In genomic region chr6:136843210-136843609, GRCh38 we compare ENCODE assay signal across 17 cellular contexts. TPM values are rescaled to one million over a fixed set of nuclear protein-coding genes. Genes with fewer than 3 reads are reported as not detected.
DNase-seq lines count a peak whose midpoint lies in the region; ATAC-seq and TF ChIP-seq lines count a peak whose summit lies in the region.
"Had no signal": no experiment of that assay in that cellular context is flagged by ENCODE, and none has a peak within 500 bp of the region (broad histone marks: within the 10 kb centered on the region; RNA-seq: fewer than 3 reads in every experiment).

No MANE protein-coding gene starts in this region.

- peak overlapping the region in 1 of 4 donors; percentile 47 for H3K27ac ChIP-seq in esophagus muscularis mucosa (replicated peaks in 1 of 4)
- H3K27ac ChIP-seq: 22Rv1, A549, C4-2B had no signal

- TF ChIP-seq POLR2A in esophagus muscularis mucosa (IDR thresholded peaks at IDR 0.05; ENCODE audit: low read depth), result no peak

- peaks cover 4% of the 10 kb centered on the region for H3K4me1 Mint-ChIP-seq in T-helper 17 cell
- H3K4me1 Mint-ChIP-seq in glutamatergic neuron (ENCODE audit: low read depth, unreplicated experiment), result peaks cover 12% of the 10 kb centered on the region

- H3K27ac Mint-ChIP-seq in T-helper 17 cell, result peak overlapping the region; percentile 32
- H3K27ac Mint-ChIP-seq in glutamatergic neuron (ENCODE audit: unreplicated experiment), result peak overlapping the region; percentile 4
- H3K27ac Mint-ChIP-seq: H9 had no signal

- H3K4me3 Mint-ChIP-seq in T-helper 17 cell, result no peak overlapping the region
- no peak overlapping the region for H3K4me3 Mint-ChIP-seq in glutamatergic neuron (ENCODE audit: unreplicated experiment)
- H3K4me3 Mint-ChIP-seq: CD4-positive, alpha-beta T cell; H9 had no signal

- H3K27me3 Mint-ChIP-seq in T-helper 17 cell, result no peaks in the 10 kb centered on the region
- peaks cover 4% of the 10 kb centered on the region for H3K27me3 Mint-ChIP-seq in glutamatergic neuron (ENCODE audit: unreplicated experiment)
- H3K27me3 Mint-ChIP-seq: CD4-positive, alpha-beta T cell had no signal

- H3K9me3 Mint-ChIP-seq in glutamatergic neuron (ENCODE audit: unreplicated experiment), result no peaks in the 10 kb centered on the region
- H3K9me3 Mint-ChIP-seq: CD4-positive, alpha-beta T cell had no signal

- no peaks in the 10 kb centered on the region for H3K36me3 ChIP-seq in esophagus muscularis mucosa

- intact Hi-C loops in esophagus muscularis mucosa (cut with DNase I), result no loop called here

- H3K4me1 ChIP-seq in esophagus muscularis mucosa, result peaks cover 0 to 17% (median 8%) of the 10 kb centered on the region in 4 donors
- H3K4me1 ChIP-seq: A549, Caco-2 had no signal

- H3K9me3 ChIP-seq in T-helper 17 cell (ENCODE audit: control insufficient read depth, low read length, poor library complexity, severe bottlenecking) (no peaks in the 10 kb centered on the region), esophagus muscularis mucosa (no peaks in the 10 kb centered on the region)
- H3K9me3 ChIP-seq: A549, Caco-2 had no signal

- H3K27me3 ChIP-seq in esophagus muscularis mucosa, result no peaks in the 10 kb centered on the region

- H3K4me3 ChIP-seq in esophagus muscularis mucosa, result no peak overlapping the region
- H3K4me3 ChIP-seq: A549, GM12878 had no signal

- peak; percentile 41 for DNase-seq in DMS 273 (lab: John Stamatoyannopoulos, UW; ENCODE audit: unreplicated experiment)
- no peak for DNase-seq in DMS 273 treated with DMSO at 0.1 percent for 48 hours (lab: John Stamatoyannopoulos, UW)
- DNase-seq in T-helper 17 cell, result no peak
- DNase-seq in glutamatergic neuron, result no peak
- DNase-seq in esophagus muscularis mucosa (ENCODE audit: extremely low spot score), result no peak
- no peak for DNase-seq in NCI-H345 treated with DMSO at 0.1 percent for 48 hours (lab: John Stamatoyannopoulos, UW; ENCODE audit: unreplicated experiment)
- DNase-seq: AML-193; Caco-2; CD4-positive, alpha-beta T cell; DMS79 treated with DMSO at 0.1 percent for 48 hours; GF-D8; H9 had no signal

- no peak for TF ChIP-seq CTCF in glutamatergic neuron (IDR thresholded peaks at IDR 0.05; ENCODE audit: partially characterized antibody, unreplicated experiment)
- no peak for TF ChIP-seq CTCF in esophagus muscularis mucosa (IDR thresholded peaks at IDR 0.05)

- 48% methylated on average over 3 of the region's 3 CpGs for WGBS in esophagus muscularis mucosa

- ATAC-seq in T-helper 17 cell, result no peak
- no peak for ATAC-seq in HG03432 (IDR thresholded peaks at IDR 0.05; ENCODE audit: unreplicated experiment)
- ATAC-seq: A549, GM12878 had no signal

- no peaks in the 10 kb centered on the region for H3K36me3 Mint-ChIP-seq in T-helper 17 cell (ENCODE audit: low read depth)
- peaks cover 7% of the 10 kb centered on the region for H3K36me3 Mint-ChIP-seq in glutamatergic neuron (ENCODE audit: unreplicated experiment)

- no peak for TF ChIP-seq EP300 in esophagus muscularis mucosa (IDR thresholded peaks at IDR 0.05)

RNA-seq across cellular contexts. Expression of gene PEX7, which starts 20.8 kb away (rescaled TPM):
- total RNA-seq in T-helper 17 cell, result 1 to 10 TPM; 3.2 to 3.7 TPM
- 4.1 TPM for total RNA-seq in glutamatergic neuron (ENCODE audit: unreplicated experiment)
- 1 to 10 TPM; 4.1 to 9.5 (median 5.6) TPM for total RNA-seq in esophagus muscularis mucosa

RNA-seq across cellular contexts. Expression of gene MAP3K5, which starts 50.9 kb away (rescaled TPM):
- total RNA-seq in T-helper 17 cell (10 to 100 TPM; 35.6 to 40.3 TPM), glutamatergic neuron (ENCODE audit: unreplicated experiment) (0.66 TPM), esophagus muscularis mucosa (10 to 100 TPM; 18.7 to 24.1 (median 20.7) TPM)

Comparison
In these comparisons a context has a peak if more than half of its experiments do, and no peak if none do; other contexts are left out.
1. RNA of gene MAP3K5, which starts 50.9 kb away (total RNA-seq): 35.6 to 40.3 TPM in T-helper 17 cell and 18.7 to 24.1 TPM in esophagus muscularis mucosa; 0.66 TPM in glutamatergic neuron (single experiment); every median in the first group is over 10 times any median in the second.